Comparison of ENCODE assay signal across 13 cellular contexts in the genomic region with DNA sequence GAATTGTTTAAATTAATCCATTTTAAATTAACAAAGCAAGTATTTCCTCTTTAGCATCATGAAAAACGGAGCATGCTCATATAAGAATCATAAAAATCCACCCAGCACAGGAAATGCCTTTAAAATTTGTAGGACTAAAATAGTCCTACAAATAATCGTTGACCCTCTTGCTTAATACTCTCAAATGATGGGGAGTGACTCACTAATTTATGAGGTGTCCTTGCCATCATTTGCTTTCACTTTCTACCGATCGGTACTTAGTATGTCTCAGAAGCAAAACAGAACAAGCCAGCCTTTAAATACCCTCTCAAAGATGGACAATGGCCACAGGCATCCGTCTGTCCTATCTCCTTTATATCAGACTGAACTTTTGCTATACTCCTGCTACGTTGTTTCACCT.
A peak's percentile ranks its signal among the peaks of the same experiment; 100 is the strongest.
DNase-seq lines count a peak whose midpoint lies in the region; ATAC-seq and TF ChIP-seq lines count a peak whose summit lies in the region.
"Had no signal": no experiment of that assay in that cellular context is flagged by ENCODE, and none has a peak within 500 bp of the region (broad histone marks: within the 10 kb centered on the region; RNA-seq: fewer than 3 reads in every experiment).

No MANE protein-coding gene starts in this region.

- peaks cover 4% of the 10 kb centered on the region for H3K4me1 Mint-ChIP-seq in activated CD8-positive, alpha-beta memory T cell treated with anti-CD3 and anti-CD28 coated beads, Interleukin-2, amount 10 ng/mL, durations not matched to agents 7 days and 5 days

- in situ Hi-C loops in Panc1 (cut with HindIII; ENCODE audit: low pct_unique_long_range_greater_than_20kb, low sequenced_read_pairs): no loop called here

- H3K27me3 ChIP-seq in Panc1 (ENCODE audit: control insufficient read depth, insufficient read depth, low read length) (no peaks in the 10 kb centered on the region), testis (no peaks in the 10 kb centered on the region), BE2C (no peaks in the 10 kb centered on the region)

- no peaks in the 10 kb centered on the region for H3K9me3 Mint-ChIP-seq in activated CD8-positive, alpha-beta memory T cell treated with anti-CD3 and anti-CD28 coated beads, Interleukin-2, amount 10 ng/mL, durations not matched to agents 7 days and 5 days (ENCODE audit: low read depth)

- BruUV-seq in Panc1 (replicated peaks; lab: Mats Ljungman, UMichigan): no TSS peak

- peaks cover 1% of the 10 kb centered on the region for H3K36me3 Mint-ChIP-seq in activated CD8-positive, alpha-beta memory T cell treated with anti-CD3 and anti-CD28 coated beads, Interleukin-2, amount 10 ng/mL, durations not matched to agents 7 days and 5 days

- no peak overlapping the region for H3K27ac Mint-ChIP-seq in activated CD8-positive, alpha-beta memory T cell treated with anti-CD3 and anti-CD28 coated beads, Interleukin-2, amount 10 ng/mL, durations not matched to agents 7 days and 5 days
- H3K27ac Mint-ChIP-seq: activated CD4-positive, alpha-beta T cell treated with anti-CD3 and anti-CD28 coated beads, Interleukin-2, amount 10 ng/mL, durations not matched to agents 24 days and 14 days had no signal

- no peak for ATAC-seq in activated CD8-positive, alpha-beta memory T cell treated with anti-CD3 and anti-CD28 coated beads, Interleukin-2, amount 10 ng/mL, durations not matched to agents 7 days and 5 days
- ATAC-seq in Panc1: peak; percentile 45; the same call in 1 of the 2 replicates
- ATAC-seq: psoas muscle had no signal

- no peak for TF ChIP-seq POLR2A in testis (IDR thresholded peaks at IDR 0.05)

- H3K36me3 ChIP-seq in Panc1 (ENCODE audit: control insufficient read depth, insufficient read depth, low read length) (no peaks in the 10 kb centered on the region), testis (ENCODE audit: low read depth, missing control alignments) (no peaks in the 10 kb centered on the region), BE2C (no peaks in the 10 kb centered on the region)

- no peaks in the 10 kb centered on the region for H3K9me3 ChIP-seq in Panc1 (ENCODE audit: control insufficient read depth, insufficient read depth, low read depth, low read length)
- no peaks in the 10 kb centered on the region for H3K9me3 ChIP-seq in testis
- no peaks in the 10 kb centered on the region; the same call in 1 of the 2 replicates for H3K9me3 ChIP-seq in BE2C
- H3K9me3 ChIP-seq: psoas muscle had no signal

- H3K4me3 ChIP-seq in Panc1 (ENCODE audit: low read depth in 2 of 2, low read length in 2 of 2) (peak overlapping the region; percentile 26 to 67), fibroblast of mammary gland (ENCODE audit: control insufficient read depth, low read depth, low read length) (peak overlapping the region; percentile 33), testis (peak overlapping the region; percentile 4 to 66), BE2C (ENCODE audit: low read depth, low read length) (no peak overlapping the region)
- H3K4me3 ChIP-seq: psoas muscle had no signal

- DNase-seq in activated CD8-positive, alpha-beta memory T cell treated with anti-CD3 and anti-CD28 coated beads, Interleukin-2, amount 10 ng/mL, durations not matched to agents 7 days and 5 days: no peak
- no peak for DNase-seq in activated CD8-positive, alpha-beta memory T cell treated with anti-CD3 and anti-CD28 coated beads, Interleukin-2, amount 50 U/mL, for 4 hours
- no peak for DNase-seq in Panc1 (ENCODE audit: low read depth, low spot score)
- peak; percentile 81 for DNase-seq in fibroblast of mammary gland (ENCODE audit: low read depth)
- no peak for DNase-seq in testis
- no peak for DNase-seq in stimulated activated CD4-positive, alpha-beta T cell treated with anti-CD3 and anti-CD28 coated beads, Interleukin-4, amount 100 ng/mL, for 24 hours
- DNase-seq in BE2C: no peak
- no peak for DNase-seq in Ammon's horn (ENCODE audit: low spot score)
- DNase-seq: activated CD4-positive, alpha-beta T cell treated with anti-CD3 and anti-CD28 coated beads, Interleukin-2, amount 10 ng/mL, durations not matched to agents 24 days and 14 days; aorta; GOT3; NCI-H524; psoas muscle had no signal

- WGBS in testis, 2 donors: 13 to 16% methylated on average over 6 of the region's 6 CpGs

- H3K27ac ChIP-seq in Panc1 (ENCODE audit: low read length) (peak overlapping the region; percentile 8; the same call in 1 of the 2 replicates), testis (peak overlapping the region; percentile 7 to 33)
- H3K27ac ChIP-seq: psoas muscle had no signal

- no peaks in the 10 kb centered on the region for H3K27me3 Mint-ChIP-seq in activated CD8-positive, alpha-beta memory T cell treated with anti-CD3 and anti-CD28 coated beads, Interleukin-2, amount 10 ng/mL, durations not matched to agents 7 days and 5 days
- H3K27me3 Mint-ChIP-seq: activated CD4-positive, alpha-beta T cell treated with anti-CD3 and anti-CD28 coated beads, Interleukin-2, amount 10 ng/mL, durations not matched to agents 24 days and 14 days had no signal

- POLR2A ChIA-PET in Panc1 (lab: Charles Lee): no interaction called here

- H3K4me1 ChIP-seq in Panc1 (ENCODE audit: control insufficient read depth, insufficient read depth, low read length) (no peaks in the 10 kb centered on the region; the same call in 1 of the 2 replicates), testis (no peaks in the 10 kb centered on the region), BE2C (no peaks in the 10 kb centered on the region)
- H3K4me1 ChIP-seq: psoas muscle had no signal

- CTCF ChIA-PET in activated CD8-positive, alpha-beta memory T cell treated with anti-CD3 and anti-CD28 coated beads, Interleukin-2, amount 10 ng/mL, durations not matched to agents 7 days and 5 days (lab: Charles Lee): no interaction called here
- CTCF ChIA-PET in Panc1 (lab: Charles Lee): no interaction called here

- intact Hi-C loops in Panc1 (cut with micrococcal nuclease; ENCODE audit: unreplicated experiment) (no loop called here), testis (cut with DNase I; ENCODE audit: low total_unique reads) (no loop called here)

- peak overlapping the region; percentile 13 for H3K4me3 Mint-ChIP-seq in activated CD8-positive, alpha-beta memory T cell treated with anti-CD3 and anti-CD28 coated beads, Interleukin-2, amount 10 ng/mL, durations not matched to agents 7 days and 5 days

- TF ChIP-seq CTCF in Panc1 (IDR thresholded peaks at IDR 0.05) (no peak), fibroblast of mammary gland (conservative IDR thresholded peaks at IDR 0.05; ENCODE audit: control insufficient read depth, insufficient read depth, low read depth, low read length) (no peak), testis (IDR thresholded peaks at IDR 0.05) (no peak), BE2C (IDR thresholded peaks at IDR 0.05; ENCODE audit: low read depth, low read length) (no peak)
